ENCODE assay signal across 36 cellular contexts in genomic region chr4:34432706-34433105, GRCh38.
"Had no signal": no experiment of that assay in that cellular context is flagged by ENCODE, and none has a peak within 500 bp of the region (broad histone marks: within the 10 kb centered on the region; RNA-seq: fewer than 3 reads in every experiment).

No MANE protein-coding gene starts in this region.

- FAIRE-seq: astrocyte, TTC549 had no signal

- H3K27me3 ChIP-seq: adrenal gland, body of pancreas, brain microvascular endothelial cell, breast epithelium had no signal

- H3K27ac ChIP-seq: adrenal gland, body of pancreas, brain microvascular endothelial cell, breast epithelium, VCaP had no signal

- H3K27me3 Mint-ChIP-seq: activated B cell treated with CpG ODN at 0.5 μM for 24 hours; activated CD4-positive, alpha-beta memory T cell treated with anti-CD3 and anti-CD28 coated beads for 36 hours; activated CD4-positive, alpha-beta T cell treated with anti-CD3 and anti-CD28 coated beads, Interleukin-2, amount 10 ng/mL, durations not matched to agents 24 days and 14 days; activated CD8-positive, alpha-beta T cell treated with anti-CD3 and anti-CD28 coated beads for 36 hours; activated naive CD8-positive, alpha-beta T cell treated with anti-CD3 and anti-CD28 coated beads for 36 hours; activated T-helper 17 cell treated with anti-CD3 and anti-CD28 coated beads, Interleukin-2, amount 50 U/mL, for 72 hours had no signal

- H3K36me3 ChIP-seq: adrenal gland, brain microvascular endothelial cell, breast epithelium had no signal

- H3K4me3 ChIP-seq: adrenal gland, body of pancreas, breast epithelium had no signal

- H3K9me3 ChIP-seq: adrenal gland, body of pancreas, breast epithelium had no signal

- ATAC-seq: activated CD8-positive, alpha-beta T cell treated with anti-CD3 and anti-CD28 coated beads for 36 hours; activated naive CD4-positive, alpha-beta T cell treated with anti-CD3 and anti-CD28 coated beads, Interleukin-2, amount 50 U/mL, for 72 hours; activated T-cell treated with anti-CD3 and anti-CD28 coated beads, Interleukin-2, amount 50 U/mL, for 4 hours; activated T-cell treated with anti-CD3 and anti-CD28 coated beads, Interleukin-2, amount 50 U/mL, for 72 hours; activated T-helper 17 cell treated with anti-CD3 and anti-CD28 coated beads, Interleukin-2, amount 50 U/mL, for 72 hours; body of pancreas had no signal

- H3K4me1 Mint-ChIP-seq: activated B cell treated with CpG ODN at 0.5 μM for 24 hours; activated CD4-positive, alpha-beta T cell treated with anti-CD3 and anti-CD28 coated beads, Interleukin-2, amount 10 ng/mL, durations not matched to agents 24 days and 14 days; activated naive CD8-positive, alpha-beta T cell treated with anti-CD3 and anti-CD28 coated beads for 36 hours; activated T-helper 17 cell treated with anti-CD3 and anti-CD28 coated beads, Interleukin-2, amount 50 U/mL, for 72 hours had no signal

- H3K4me3 Mint-ChIP-seq: activated B cell treated with CpG ODN at 0.5 μM for 24 hours; activated CD4-positive, alpha-beta memory T cell treated with anti-CD3 and anti-CD28 coated beads for 36 hours; activated CD4-positive, alpha-beta T cell treated with anti-CD3 and anti-CD28 coated beads, Interleukin-2, amount 10 ng/mL, durations not matched to agents 24 days and 14 days; activated CD8-positive, alpha-beta T cell treated with anti-CD3 and anti-CD28 coated beads for 36 hours; activated naive CD4-positive, alpha-beta T cell treated with anti-CD3 and anti-CD28 coated beads for 36 hours; activated naive CD8-positive, alpha-beta T cell treated with anti-CD3 and anti-CD28 coated beads for 36 hours; activated T-cell treated with anti-CD3 and anti-CD28 coated beads, Interleukin-2, amount 50 U/mL, for 4 hours; activated T-cell treated with anti-CD3 and anti-CD28 coated beads, Interleukin-2, amount 50 U/mL, for 72 hours; activated T-helper 1 cell treated with anti-CD3 and anti-CD28 coated beads, Interleukin-12 subunit alpha, Interleukin-12 subunit beta, Interleukin-2, Interleukin-4 antibody, amounts not matched to agents 30 ng/mL and 10 ng/mL and 1 ng/mL, durations not matched to agents 14 hours and 24 hours and 36 hours; activated T-helper 17 cell treated with anti-CD3 and anti-CD28 coated beads, Interleukin-2, amount 50 U/mL, for 72 hours; T-helper 1 cell treated with Interleukin-12 subunit alpha and Interleukin-12 subunit beta and Interleukin-4 antibody, amounts not matched to agents 30 μg/mL and 1 μg/mL, for 36 hours; T-helper 2 cell treated with Interferon-gamma antibody and Interleukin-4, amounts not matched to agents 5 μg/mL and 100 μg/mL, for 36 hours had no signal

- H3K9me3 Mint-ChIP-seq: activated B cell treated with CpG ODN at 0.5 μM for 24 hours; activated CD4-positive, alpha-beta T cell treated with anti-CD3 and anti-CD28 coated beads, Interleukin-2, amount 10 ng/mL, durations not matched to agents 24 days and 14 days; activated naive CD4-positive, alpha-beta T cell treated with anti-CD3 and anti-CD28 coated beads for 36 hours had no signal

- H3K4me1 ChIP-seq: adrenal gland, body of pancreas, breast epithelium had no signal

- H3K36me3 Mint-ChIP-seq: activated CD4-positive, alpha-beta memory T cell treated with anti-CD3 and anti-CD28 coated beads for 36 hours; activated naive CD4-positive, alpha-beta T cell treated with anti-CD3 and anti-CD28 coated beads, Interleukin-2, amount 50 U/mL, for 72 hours; activated naive CD8-positive, alpha-beta T cell treated with anti-CD3 and anti-CD28 coated beads for 36 hours had no signal

- H3K27ac Mint-ChIP-seq: activated B cell treated with CpG ODN at 0.5 μM for 24 hours; activated CD4-positive, alpha-beta memory T cell treated with anti-CD3 and anti-CD28 coated beads for 36 hours; activated CD4-positive, alpha-beta T cell treated with anti-CD3 and anti-CD28 coated beads, Interleukin-2, amount 10 ng/mL, durations not matched to agents 24 days and 14 days; activated CD8-positive, alpha-beta T cell treated with anti-CD3 and anti-CD28 coated beads for 36 hours; activated naive CD4-positive, alpha-beta T cell treated with anti-CD3 and anti-CD28 coated beads for 36 hours; activated naive CD4-positive, alpha-beta T cell treated with anti-CD3 and anti-CD28 coated beads, Interleukin-2, amount 50 U/mL, for 72 hours; activated naive CD8-positive, alpha-beta T cell treated with anti-CD3 and anti-CD28 coated beads for 36 hours; activated T-cell treated with anti-CD3 and anti-CD28 coated beads, Interleukin-2, amount 50 U/mL, for 72 hours; activated T-helper 1 cell treated with anti-CD3 and anti-CD28 coated beads, Interleukin-12 subunit alpha, Interleukin-12 subunit beta, Interleukin-2, Interleukin-4 antibody, amounts not matched to agents 30 ng/mL and 10 ng/mL and 1 ng/mL, durations not matched to agents 14 hours and 24 hours and 36 hours; activated T-helper 17 cell treated with anti-CD3 and anti-CD28 coated beads, Interleukin-2, amount 50 U/mL, for 72 hours; T-helper 1 cell treated with Interleukin-12 subunit alpha and Interleukin-12 subunit beta and Interleukin-4 antibody, amounts not matched to agents 30 μg/mL and 1 μg/mL, for 36 hours; T-helper 2 cell treated with Interferon-gamma antibody and Interleukin-4, amounts not matched to agents 5 μg/mL and 100 μg/mL, for 36 hours had no signal

- DNase-seq: activated B cell treated with CpG ODN at 0.5 μM for 24 hours; activated CD4-positive, alpha-beta memory T cell treated with anti-CD3 and anti-CD28 coated beads for 36 hours; activated CD4-positive, alpha-beta T cell treated with anti-CD3 and anti-CD28 coated beads for 4 hours; activated CD4-positive, alpha-beta T cell treated with anti-CD3 and anti-CD28 coated beads, Interleukin-2, amount 10 ng/mL, durations not matched to agents 24 days and 14 days; activated CD4-positive, alpha-beta T cell treated with anti-CD3 and anti-CD28 coated beads, Interleukin-2, amount 50 U/mL, for 1 hour; activated CD4-positive, alpha-beta T cell treated with anti-CD3 and anti-CD28 coated beads, Interleukin-2, amount 50 U/mL, for 4 hours; activated CD4-positive, CD25-positive, alpha-beta regulatory T cell treated with anti-CD3 and anti-CD28 coated beads, Interleukin-2, amount 50 U/mL, for 72 hours; activated CD8-positive, alpha-beta memory T cell treated with anti-CD3 and anti-CD28 coated beads, Interleukin-2, amount 50 U/mL, for 4 hours; activated CD8-positive, alpha-beta T cell treated with anti-CD3 and anti-CD28 coated beads for 36 hours; activated effector memory CD4-positive, alpha-beta T cell treated with anti-CD3 and anti-CD28 coated beads, Interleukin-2, amount 50 U/mL, for 16 hours; activated gamma-delta T cell treated with Interleukin-2 at 50 U/mL for 16 hours; activated naive CD4-positive, alpha-beta T cell; activated naive CD4-positive, alpha-beta T cell treated with anti-CD3 and anti-CD28 coated beads for 36 hours; activated naive CD4-positive, alpha-beta T cell treated with anti-CD3 and anti-CD28 coated beads, Interleukin-2, amount 50 U/mL, for 16 hours; activated naive CD8-positive, alpha-beta T cell treated with anti-CD3 and anti-CD28 coated beads for 36 hours; activated T-cell treated with anti-CD3 and anti-CD28 coated beads for 4 hours; activated T-cell treated with anti-CD3 and anti-CD28 coated beads, Interleukin-2, amount 50 U/mL, for 1 hour; activated T-cell treated with anti-CD3 and anti-CD28 coated beads, Interleukin-2, amount 50 U/mL, for 4 hours; activated T-cell treated with anti-CD3 and anti-CD28 coated beads, Interleukin-2, amount 50 U/mL, for 72 hours; adrenal gland; amniotic stem cell; aorta; body of pancreas; brain microvascular endothelial cell; central memory CD4-positive, alpha-beta T cell; T-helper 2 cell; T-helper 9 cell had no signal
